Comparison of ENCODE assay signal across 12 cellular contexts in genomic region chr17:58515286-58515685, GRCh38. TPM values are rescaled to one million over a fixed set of nuclear protein-coding genes. Genes with fewer than 3 reads are reported as not detected.
DNase-seq lines count a peak whose midpoint lies in the region; ATAC-seq, FAIRE-seq and TF ChIP-seq lines count a peak whose summit lies in the region.
"Had no signal": no experiment of that assay in that cellular context is flagged by ENCODE, and none has a peak within 500 bp of the region (broad histone marks: within the 10 kb centered on the region; RNA-seq: fewer than 3 reads in every experiment).

No MANE protein-coding gene starts in this region.

- intact Hi-C loops in activated T-helper 2 cell treated with anti-CD3 and anti-CD28 coated beads, Interferon-gamma antibody, Interleukin-2, Interleukin-4, amounts not matched to agents 10 μg/mL and 5 μg/mL and 100 μg/mL, durations not matched to agents 14 hours and 24 hours and 36 hours (cut with micrococcal nuclease), result no loop called here
- intact Hi-C loops in left colon (cut with DNase I, micrococcal nuclease), result loop anchor here in 1 of 2 donors (10.0 kb wide), 1 partner anchor 180 kb away; the partner anchor contains the start of genes RAD51C and TEX14

- peak overlapping the region; percentile 47 for H3K27ac Mint-ChIP-seq in activated T-helper 2 cell treated with anti-CD3 and anti-CD28 coated beads, Interferon-gamma antibody, Interleukin-2, Interleukin-4, amounts not matched to agents 10 μg/mL and 5 μg/mL and 100 μg/mL, durations not matched to agents 14 hours and 24 hours and 36 hours
- H3K27ac Mint-ChIP-seq in stimulated activated naive B cell treated with anti-CD40 and anti-IgM and Interleukin-4, amounts not matched to agents 10 μg/mL and 1 μg/mL and 100 μg/mL, for 72 hours, result peak overlapping the region; percentile 84

- H3K27ac ChIP-seq in SK-N-SH (ENCODE audit: low read depth in 2 of 2, low read length in 1 of 2) (no peak overlapping the region), keratinocyte (ENCODE audit: control insufficient read depth, insufficient read depth, low read length) (no peak overlapping the region)

- DNase-seq in SK-N-SH (no peak), keratinocyte (ENCODE audit: low read depth, low spot score) (no peak), left colon (no peak), DMS53 (lab: John Stamatoyannopoulos, UW) (no peak)
- DNase-seq in activated T-helper 2 cell treated with anti-CD3 and anti-CD28 coated beads, Interferon-gamma antibody, Interleukin-2, Interleukin-4, amounts not matched to agents 10 μg/mL and 5 μg/mL and 100 μg/mL, durations not matched to agents 14 hours and 24 hours and 36 hours (ENCODE audit: low spot score), result no peak
- DNase-seq in stimulated activated naive B cell treated with anti-CD40 and anti-IgM and Interleukin-4, amounts not matched to agents 10 μg/mL and 1 μg/mL and 100 μg/mL, for 72 hours, result no peak
- DNase-seq: 8988T, MG63 had no signal

- H3K9ac ChIP-seq in SK-N-SH (no peak overlapping the region), keratinocyte (ENCODE audit: control insufficient read depth, extremely low read depth, insufficient read depth, low read length) (no peak overlapping the region)

- dilution Hi-C loops in keratinocyte (cut with MboI; ENCODE audit: extremely low pct_ligation_motif_present, low sequenced_read_pairs), result no loop called here

- FAIRE-seq in keratinocyte (lab: Jason Lieb, UNC), result no peak
- FAIRE-seq: bronchial epithelial cell had no signal

- peak overlapping the region; percentile 89 for H3K4me3 Mint-ChIP-seq in activated T-helper 2 cell treated with anti-CD3 and anti-CD28 coated beads, Interferon-gamma antibody, Interleukin-2, Interleukin-4, amounts not matched to agents 10 μg/mL and 5 μg/mL and 100 μg/mL, durations not matched to agents 14 hours and 24 hours and 36 hours (ENCODE audit: low read depth)
- H3K4me3 Mint-ChIP-seq in stimulated activated naive B cell treated with anti-CD40 and anti-IgM and Interleukin-4, amounts not matched to agents 10 μg/mL and 1 μg/mL and 100 μg/mL, for 72 hours, result peak overlapping the region; percentile 86 to 93

- no peaks in the 10 kb centered on the region for H3K9me3 Mint-ChIP-seq in activated T-helper 2 cell treated with anti-CD3 and anti-CD28 coated beads, Interferon-gamma antibody, Interleukin-2, Interleukin-4, amounts not matched to agents 10 μg/mL and 5 μg/mL and 100 μg/mL, durations not matched to agents 14 hours and 24 hours and 36 hours
- no peaks in the 10 kb centered on the region for H3K9me3 Mint-ChIP-seq in stimulated activated naive B cell treated with anti-CD40 and anti-IgM and Interleukin-4, amounts not matched to agents 10 μg/mL and 1 μg/mL and 100 μg/mL, for 72 hours

- no peak for TF ChIP-seq CTCF in SK-N-SH (IDR thresholded peaks at IDR 0.05)
- no peak for TF ChIP-seq CTCF in keratinocyte (optimal IDR thresholded peaks at IDR 0.05 in 1 of 3, IDR thresholded peaks at IDR 0.05 in 1 of 3, conservative IDR thresholded peaks at IDR 0.05 in 1 of 3; ENCODE audit: extremely low read depth in 1 of 3, insufficient read depth in 2 of 3, low read length in 3 of 3)

- H3K4me3 ChIP-seq in SK-N-SH (ENCODE audit: low read depth in 2 of 2, low read length in 1 of 2) (no peak overlapping the region), keratinocyte (ENCODE audit: control insufficient read depth in 2 of 3, extremely low read depth in 1 of 3, insufficient read depth in 2 of 3, low read depth in 1 of 3, low read length in 3 of 3) (peak overlapping the region in 1 of 3 experiments; percentile 91)

- H3K36me3 Mint-ChIP-seq in activated T-helper 2 cell treated with anti-CD3 and anti-CD28 coated beads, Interferon-gamma antibody, Interleukin-2, Interleukin-4, amounts not matched to agents 10 μg/mL and 5 μg/mL and 100 μg/mL, durations not matched to agents 14 hours and 24 hours and 36 hours (ENCODE audit: low read depth), result peaks cover 29% of the 10 kb centered on the region
- H3K36me3 Mint-ChIP-seq in stimulated activated naive B cell treated with anti-CD40 and anti-IgM and Interleukin-4, amounts not matched to agents 10 μg/mL and 1 μg/mL and 100 μg/mL, for 72 hours, result peaks cover 27 to 46% of the 10 kb centered on the region in 2 donors

- H3K36me3 ChIP-seq in SK-N-SH (replicated peaks in 1 of 2; ENCODE audit: control insufficient read depth in 1 of 2, insufficient read depth in 2 of 2, low read length in 1 of 2) (peaks cover 18 to 30% of the 10 kb centered on the region in 2 experiments), keratinocyte (ENCODE audit: control insufficient read depth in 2 of 2, extremely low read depth in 1 of 2, insufficient read depth in 2 of 2, low read length in 2 of 2) (peaks cover 5 to 21% of the 10 kb centered on the region in 2 experiments)

- TF ChIP-seq EP300 in SK-N-SH (IDR thresholded peaks at IDR 0.05; ENCODE audit: borderline replicate concordance in 1 of 2, low read depth in 1 of 2, low read length in 1 of 2), result no peak

- H3K27me3 ChIP-seq in SK-N-SH (ENCODE audit: insufficient read depth) (no peaks in the 10 kb centered on the region), keratinocyte (ENCODE audit: control insufficient read depth, extremely low read depth, insufficient read depth, low read length) (no peaks in the 10 kb centered on the region)
- H3K27me3 ChIP-seq: MG63 had no signal

- H3F3A ChIP-seq in SK-N-SH (replicated peaks; ENCODE audit: insufficient read depth), result peaks cover 27% of the 10 kb centered on the region

- peaks cover 40% of the 10 kb centered on the region for H3K4me1 Mint-ChIP-seq in activated T-helper 2 cell treated with anti-CD3 and anti-CD28 coated beads, Interferon-gamma antibody, Interleukin-2, Interleukin-4, amounts not matched to agents 10 μg/mL and 5 μg/mL and 100 μg/mL, durations not matched to agents 14 hours and 24 hours and 36 hours (ENCODE audit: low read depth)
- peaks cover 49 to 63% of the 10 kb centered on the region in 2 donors for H3K4me1 Mint-ChIP-seq in stimulated activated naive B cell treated with anti-CD40 and anti-IgM and Interleukin-4, amounts not matched to agents 10 μg/mL and 1 μg/mL and 100 μg/mL, for 72 hours

- H3K4me1 ChIP-seq in SK-N-SH (ENCODE audit: control insufficient read depth in 1 of 2, insufficient read depth in 2 of 2, low read depth in 1 of 2, low read length in 1 of 2) (peaks cover 7 to 31% of the 10 kb centered on the region in 2 experiments; a peak in 2 of 4 replicates), keratinocyte (ENCODE audit: control insufficient read depth, extremely low read depth, insufficient read depth, low read length) (peaks cover 28% of the 10 kb centered on the region)

- no peaks in the 10 kb centered on the region for H3K9me2 ChIP-seq in SK-N-SH

- no peak for TF ChIP-seq RAD21 in SK-N-SH (IDR thresholded peaks at IDR 0.05; ENCODE audit: low read length)

- H4K20me1 ChIP-seq in SK-N-SH (ENCODE audit: insufficient read depth), result no peaks in the 10 kb centered on the region; the same call in 1 of the 2 replicates
- no peaks in the 10 kb centered on the region for H4K20me1 ChIP-seq in keratinocyte (ENCODE audit: control insufficient read depth, extremely low read depth, insufficient read depth, low read length)

- CTCF ChIA-PET in SK-N-SH (lab: Yijun Ruan, JAX), result interaction anchor here (0.7 to 3.6 kb wide), 8 partner anchors 11 to 490 kb away, joined by 3 to 12 read pairs (median 3); no protein-coding TSS in a partner anchor

- WGBS in SK-N-SH (ENCODE audit: low lambda C conversion rate), result 93% methylated on average over 2 of the region's 2 CpGs

- H3K9me3 ChIP-seq in SK-N-SH, result no peaks in the 10 kb centered on the region
- H3K9me3 ChIP-seq in keratinocyte (ENCODE audit: control insufficient read depth, low read depth, low read length), result no peaks in the 10 kb centered on the region
- H3K9me3 ChIP-seq: MG63 had no signal

- no peak for ATAC-seq in SK-N-SH treated with all-trans-retinoic acid at 6 μM for 48 hours
- ATAC-seq in stimulated activated naive B cell treated with anti-CD40 and anti-IgM and Interleukin-4, amounts not matched to agents 10 μg/mL and 1 μg/mL and 100 μg/mL, for 72 hours (replicated peaks), result no peak
- ATAC-seq in left colon, result no peak
- no peak for ATAC-seq in HG02973 (IDR thresholded peaks at IDR 0.05; ENCODE audit: unreplicated experiment)

- peak overlapping the region; percentile 92 for H3K4me2 ChIP-seq in SK-N-SH
- peak overlapping the region; percentile 91 for H3K4me2 ChIP-seq in keratinocyte (ENCODE audit: control insufficient read depth, extremely low read depth, insufficient read depth, low read depth, low read length)

- no peak overlapping the region for H2AFZ ChIP-seq in SK-N-SH (ENCODE audit: low read depth)
- H2AFZ ChIP-seq in keratinocyte (ENCODE audit: control insufficient read depth, low read length), result no peak overlapping the region

- H3K79me2 ChIP-seq in SK-N-SH (ENCODE audit: insufficient read depth) (peaks cover 19% of the 10 kb centered on the region), keratinocyte (ENCODE audit: control insufficient read depth, insufficient read depth, low read length) (peaks cover 3% of the 10 kb centered on the region)

- H3K27me3 Mint-ChIP-seq in activated T-helper 2 cell treated with anti-CD3 and anti-CD28 coated beads, Interferon-gamma antibody, Interleukin-2, Interleukin-4, amounts not matched to agents 10 μg/mL and 5 μg/mL and 100 μg/mL, durations not matched to agents 14 hours and 24 hours and 36 hours (ENCODE audit: low read depth), result no peaks in the 10 kb centered on the region
- no peaks in the 10 kb centered on the region for H3K27me3 Mint-ChIP-seq in stimulated activated naive B cell treated with anti-CD40 and anti-IgM and Interleukin-4, amounts not matched to agents 10 μg/mL and 1 μg/mL and 100 μg/mL, for 72 hours

- no peaks in the 10 kb centered on the region for H3K9me1 ChIP-seq in keratinocyte (ENCODE audit: control insufficient read depth, extremely low read depth, insufficient read depth, low read length)

- POLR2A ChIA-PET in SK-N-SH (lab: Yijun Ruan, JAX), result interaction anchor here (0.9 to 2.8 kb wide), 8 partner anchors 10 to 665 kb away, joined by 3 to 13 read pairs (median 6); partner anchors contain the start of genes MRPS23, RAD51C, SUPT4H1 and TEX14

RNA-seq across cellular contexts. Expression of gene MTMR4, which starts 0.8 kb away (rescaled TPM):
- polyA plus RNA-seq in SK-N-SH (2012; rRNA removed), result 23.3 and 30.4 TPM in 2 replicates
- 14.9 and 19.0 TPM in 2 replicates for polyA plus RNA-seq in SK-N-SH (2012; cell fraction: cytosol; rRNA removed)
- 78.4 and 88.5 TPM in 2 replicates for polyA plus RNA-seq in SK-N-SH (2012; cell fraction: nucleus; rRNA removed)
- 82.1 and 82.9 TPM in 2 replicates for total RNA-seq in activated T-helper 2 cell treated with anti-CD3 and anti-CD28 coated beads, Interferon-gamma antibody, Interleukin-2, Interleukin-4, amounts not matched to agents 10 μg/mL and 5 μg/mL and 100 μg/mL, durations not matched to agents 14 hours and 24 hours and 36 hours
- 16.9 to 20.8 TPM (median 18.9 TPM) in 3 replicates for polyA plus RNA-seq in keratinocyte
- polyA plus RNA-seq in keratinocyte (2011; ENCODE audit: low read depth), result 5.4 TPM
- 9.6 and 11.0 TPM in 2 replicates for polyA plus RNA-seq in keratinocyte (2011; cell fraction: cytosol; rRNA removed)
- polyA plus RNA-seq in keratinocyte (2011; cell fraction: nucleus; rRNA removed), result 19.0 and 20.1 TPM in 2 replicates
- polyA plus RNA-seq in keratinocyte (2012; ENCODE audit: low replicate concordance), result 11.2 and 12.6 TPM in 2 replicates
- polyA minus RNA-seq in keratinocyte, result 88.9 to 132 TPM (median 105 TPM) in 3 replicates
- 32.2 TPM for polyA minus RNA-seq in keratinocyte (2011; cell fraction: cytosol; rRNA and poly(A)+ RNA removed)
- 19.0 and 26.1 TPM in 2 replicates for polyA minus RNA-seq in keratinocyte (2011; cell fraction: nucleus; rRNA and poly(A)+ RNA removed)
- 10 to 100 TPM; 42.2 to 52.4 TPM for total RNA-seq in left colon

RNA-seq across cellular contexts. Expression of gene HSF5, which starts 27.1 kb away (rescaled TPM):
- polyA plus RNA-seq in SK-N-SH (2012; rRNA removed), result not detected in 2 replicates
- polyA plus RNA-seq in SK-N-SH (2012; cell fraction: cytosol; rRNA removed), result 0.01 TPM in 2 replicates
- polyA plus RNA-seq in SK-N-SH (2012; cell fraction: nucleus; rRNA removed), result 0.05 TPM in 1 of 2 replicates, not detected in the other
- total RNA-seq in activated T-helper 2 cell treated with anti-CD3 and anti-CD28 coated beads, Interferon-gamma antibody, Interleukin-2, Interleukin-4, amounts not matched to agents 10 μg/mL and 5 μg/mL and 100 μg/mL, durations not matched to agents 14 hours and 24 hours and 36 hours, result 1.5 and 1.6 TPM in 2 replicates
- 0.01 TPM in 1 of 3 replicates, not detected in the others for polyA plus RNA-seq in keratinocyte
- not detected for polyA plus RNA-seq in keratinocyte (2011; ENCODE audit: low read depth)
- polyA plus RNA-seq in keratinocyte (2011; cell fraction: cytosol; rRNA removed), result not detected in 2 replicates
- not detected in 2 replicates for polyA plus RNA-seq in keratinocyte (2011; cell fraction: nucleus; rRNA removed)
- polyA plus RNA-seq in keratinocyte (2012; ENCODE audit: low replicate concordance), result not detected in 2 replicates
- polyA minus RNA-seq in keratinocyte, result not detected in 3 replicates
- polyA minus RNA-seq in keratinocyte (2011; cell fraction: cytosol; rRNA and poly(A)+ RNA removed), result not detected
- not detected in 2 replicates for polyA minus RNA-seq in keratinocyte (2011; cell fraction: nucleus; rRNA and poly(A)+ RNA removed)
- total RNA-seq in left colon, result not detected
- total RNA-seq: bronchial epithelial cell, SK-MEL-5 had no signal
